Comparison of ENCODE assay signal across 1 cellular context in the genomic region with DNA sequence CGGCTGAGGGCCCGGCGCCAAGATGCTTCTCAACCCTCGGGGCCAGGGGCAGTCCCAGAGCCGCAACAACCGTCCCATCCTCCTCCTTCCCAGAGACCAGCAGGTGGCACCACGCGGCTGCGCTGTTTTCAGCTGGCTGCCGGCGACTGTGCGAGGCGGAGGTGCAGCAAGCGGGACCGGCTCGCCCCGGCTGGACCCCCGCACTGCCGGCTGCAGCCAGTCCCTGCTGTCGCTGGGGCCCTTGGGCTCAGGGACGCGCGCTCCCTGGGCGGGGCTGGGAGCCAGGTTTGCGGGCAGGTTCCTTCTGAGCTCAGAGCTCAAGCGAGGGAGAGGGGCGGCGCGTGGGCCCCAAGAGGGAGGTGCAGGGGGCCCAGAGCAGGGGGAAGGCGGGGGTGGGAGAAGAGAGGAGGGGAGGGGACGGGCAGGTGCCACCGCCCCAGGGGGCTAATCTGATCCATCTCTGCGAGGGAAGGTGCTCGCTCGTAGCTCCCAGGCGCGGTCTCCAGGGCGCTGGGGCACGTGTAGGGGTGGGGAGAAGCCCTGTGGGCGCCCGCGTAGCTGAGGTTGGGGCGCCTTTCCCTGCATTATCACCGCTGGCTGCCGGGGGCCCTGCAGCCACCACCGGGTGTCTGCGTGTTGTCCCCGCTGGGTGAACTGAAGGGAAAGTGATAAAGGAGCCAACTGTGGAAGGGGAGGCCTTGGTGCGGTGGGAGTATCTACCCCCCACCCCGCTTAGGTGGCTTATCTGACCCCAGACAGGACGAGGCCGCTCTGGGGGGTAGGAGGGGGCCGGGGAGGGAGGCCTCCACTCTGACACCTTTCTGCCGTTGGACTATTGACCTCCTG.
TF ChIP-seq lines count a peak whose summit lies in the region.

No MANE protein-coding gene starts in this region.

TF ChIP-seq in HepG2, 621 proteins besides CTCF, POLR2A, EP300 and RAD21 (continued from another document and continues in another):
- TF ChIP-seq ZNF232 (CRISPR knock-in tag; IDR thresholded peaks at IDR 0.05; ENCODE audit: borderline replicate concordance) (0 out of 2 replicates have a peak, but pooled peaks have one; percentile 15), ZNF616 (CRISPR knock-in tag; IDR thresholded peaks at IDR 0.05; ENCODE audit: low read depth) (peak; percentile 64; the same call in 1 of the 2 replicates), HDAC1 (CRISPR knock-in tag; IDR thresholded peaks at IDR 0.05) (peak; percentile 94), SRY (CRISPR knock-in tag; IDR thresholded peaks at IDR 0.05) (peak; percentile 91; the same call in 1 of the 2 replicates), TEAD3 (CRISPR knock-in tag; optimal IDR thresholded peaks at IDR 0.05; ENCODE audit: borderline replicate concordance) (peak; percentile 63), ZNF747 (CRISPR knock-in tag; IDR thresholded peaks at IDR 0.05; ENCODE audit: borderline replicate concordance) (peak; percentile 80), ZKSCAN1 (IDR thresholded peaks at IDR 0.05; ENCODE audit: low read length) (no peak), ARID5B (CRISPR knock-in tag; IDR thresholded peaks at IDR 0.05) (peak; percentile 54), ZNF792 (CRISPR knock-in tag; IDR thresholded peaks at IDR 0.05) (peak; percentile 80; the same call in 1 of the 2 replicates), ZNF264 (CRISPR knock-in tag; IDR thresholded peaks at IDR 0.05) (no peak), STAT5B (CRISPR knock-in tag; IDR thresholded peaks at IDR 0.05) (no peak), MIER3 (CRISPR knock-in tag; IDR thresholded peaks at IDR 0.05; ENCODE audit: borderline replicate concordance) (peak; percentile 44; the same call in 1 of the 2 replicates), ZUFSP (CRISPR knock-in tag; IDR thresholded peaks at IDR 0.05; ENCODE audit: borderline replicate concordance) (no peak), CHCHD3 (CRISPR knock-in tag; IDR thresholded peaks at IDR 0.05) (no peak), ZNF619 (CRISPR knock-in tag; IDR thresholded peaks at IDR 0.05) (peak; percentile 72; the same call in 1 of the 2 replicates), ERF (CRISPR knock-in tag; IDR thresholded peaks at IDR 0.05) (peak; percentile 70; the same call in 1 of the 2 replicates), AHR (CRISPR knock-in tag; IDR thresholded peaks at IDR 0.05) (peak; percentile 80; the same call in 1 of the 2 replicates), ZNF10 (CRISPR knock-in tag; IDR thresholded peaks at IDR 0.05; ENCODE audit: borderline replicate concordance, low read depth) (no peak), FOXA3 (CRISPR knock-in tag; IDR thresholded peaks at IDR 0.05) (peak; percentile 62; the same call in 1 of the 2 replicates), KDM2A (CRISPR knock-in tag; IDR thresholded peaks at IDR 0.05; ENCODE audit: borderline replicate concordance, low read depth) (peak; percentile 95), RCOR2 (CRISPR knock-in tag; IDR thresholded peaks at IDR 0.05) (0 out of 2 replicates have a peak, but pooled peaks have one; percentile 28), ZNF234 (CRISPR knock-in tag; conservative IDR thresholded peaks at IDR 0.05) (0 out of 2 replicates have a peak, but pooled peaks have one; percentile 66), THAP11 (CRISPR knock-in tag; IDR thresholded peaks at IDR 0.05) (peak; percentile 1; the same call in 1 of the 2 replicates), ZNF556 (CRISPR knock-in tag; IDR thresholded peaks at IDR 0.05; ENCODE audit: borderline replicate concordance) (peak; percentile 95), FIP1L1 (IDR thresholded peaks at IDR 0.05; ENCODE audit: borderline replicate concordance, insufficient read depth, low read depth, low read length) (no peak), TBL1XR1 (IDR thresholded peaks at IDR 0.05; ENCODE audit: borderline replicate concordance, low read length, partially characterized antibody) (no peak), FOXM1 (CRISPR knock-in tag; IDR thresholded peaks at IDR 0.05) (0 out of 2 replicates have a peak, but pooled peaks have one; percentile 8), ZNF513 (CRISPR knock-in tag; conservative IDR thresholded peaks at IDR 0.05) (no peak), ZSCAN9 (CRISPR knock-in tag; IDR thresholded peaks at IDR 0.05; ENCODE audit: borderline replicate concordance) (no peak; the same call in 1 of the 2 replicates), ZNF564 (CRISPR knock-in tag; IDR thresholded peaks at IDR 0.05) (peak; percentile 66; the same call in 1 of the 2 replicates), ZNF646 (CRISPR knock-in tag; IDR thresholded peaks at IDR 0.05) (0 out of 2 replicates have a peak, but pooled peaks have one; percentile 39), CAMTA2 (CRISPR knock-in tag; IDR thresholded peaks at IDR 0.05; ENCODE audit: borderline replicate concordance) (peak; percentile 18; the same call in 1 of the 2 replicates), LBX2 (CRISPR knock-in tag; IDR thresholded peaks at IDR 0.05; ENCODE audit: borderline replicate concordance) (no peak), FOSL1 (CRISPR knock-in tag; IDR thresholded peaks at IDR 0.05; ENCODE audit: borderline replicate concordance) (no peak), ZZZ3 (CRISPR knock-in tag; IDR thresholded peaks at IDR 0.05; ENCODE audit: borderline replicate concordance) (0 out of 2 replicates have a peak, but pooled peaks have one; percentile 20), KLF16 (CRISPR knock-in tag; IDR thresholded peaks at IDR 0.05) (0 out of 4 replicates have a peak, but pooled peaks of 1 of the 2 experiments have one; percentile 20), POLR2G (IDR thresholded peaks at IDR 0.05; ENCODE audit: low read depth, low read length) (peak; percentile 70; the same call in 1 of the 2 replicates), RXRB (CRISPR knock-in tag; IDR thresholded peaks at IDR 0.05; ENCODE audit: borderline replicate concordance) (peak; percentile 33; the same call in 1 of the 2 replicates), HOXA9 (CRISPR knock-in tag; IDR thresholded peaks at IDR 0.05; ENCODE audit: borderline replicate concordance) (0 out of 2 replicates have a peak, but pooled peaks have one; percentile 62), ZNF44 (CRISPR knock-in tag; IDR thresholded peaks at IDR 0.05) (no peak), U2AF1 (optimal IDR thresholded peaks at IDR 0.05; ENCODE audit: low read depth, low read length) (no peak), HCFC1 (IDR thresholded peaks at IDR 0.05; ENCODE audit: low read depth, low read length) (no peak)
- TF ChIP-seq, protein P1, sequence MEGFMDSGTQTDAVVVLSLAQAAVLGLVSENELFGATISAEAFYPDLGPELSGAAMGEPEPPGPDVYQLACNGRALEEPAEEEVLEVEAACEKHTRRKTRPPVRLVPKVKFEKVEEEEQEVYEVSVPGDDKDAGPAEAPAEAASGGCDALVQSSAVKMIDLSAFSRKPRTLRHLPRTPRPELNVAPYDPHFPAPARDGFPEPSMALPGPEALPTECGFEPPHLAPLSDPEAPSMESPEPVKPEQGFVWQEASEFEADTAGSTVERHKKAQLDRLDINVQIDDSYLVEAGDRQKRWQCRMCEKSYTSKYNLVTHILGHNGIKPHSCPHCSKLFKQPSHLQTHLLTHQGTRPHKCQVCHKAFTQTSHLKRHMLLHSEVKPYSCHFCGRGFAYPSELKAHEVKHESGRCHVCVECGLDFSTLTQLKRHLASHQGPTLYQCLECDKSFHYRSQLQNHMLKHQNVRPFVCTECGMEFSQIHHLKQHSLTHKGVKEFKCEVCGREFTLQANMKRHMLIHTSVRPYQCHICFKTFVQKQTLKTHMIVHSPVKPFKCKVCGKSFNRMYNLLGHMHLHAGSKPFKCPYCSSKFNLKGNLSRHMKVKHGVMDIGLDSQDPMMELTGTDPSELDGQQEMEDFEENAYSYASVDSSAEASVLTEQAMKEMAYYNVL (CRISPR knock-in tag; IDR thresholded peaks at IDR 0.05; ENCODE audit: borderline replicate concordance) = peak; percentile 75; the same call in 1 of the 2 replicates
